Comparison of ENCODE assay signal across 19 cellular contexts in the genomic region with DNA sequence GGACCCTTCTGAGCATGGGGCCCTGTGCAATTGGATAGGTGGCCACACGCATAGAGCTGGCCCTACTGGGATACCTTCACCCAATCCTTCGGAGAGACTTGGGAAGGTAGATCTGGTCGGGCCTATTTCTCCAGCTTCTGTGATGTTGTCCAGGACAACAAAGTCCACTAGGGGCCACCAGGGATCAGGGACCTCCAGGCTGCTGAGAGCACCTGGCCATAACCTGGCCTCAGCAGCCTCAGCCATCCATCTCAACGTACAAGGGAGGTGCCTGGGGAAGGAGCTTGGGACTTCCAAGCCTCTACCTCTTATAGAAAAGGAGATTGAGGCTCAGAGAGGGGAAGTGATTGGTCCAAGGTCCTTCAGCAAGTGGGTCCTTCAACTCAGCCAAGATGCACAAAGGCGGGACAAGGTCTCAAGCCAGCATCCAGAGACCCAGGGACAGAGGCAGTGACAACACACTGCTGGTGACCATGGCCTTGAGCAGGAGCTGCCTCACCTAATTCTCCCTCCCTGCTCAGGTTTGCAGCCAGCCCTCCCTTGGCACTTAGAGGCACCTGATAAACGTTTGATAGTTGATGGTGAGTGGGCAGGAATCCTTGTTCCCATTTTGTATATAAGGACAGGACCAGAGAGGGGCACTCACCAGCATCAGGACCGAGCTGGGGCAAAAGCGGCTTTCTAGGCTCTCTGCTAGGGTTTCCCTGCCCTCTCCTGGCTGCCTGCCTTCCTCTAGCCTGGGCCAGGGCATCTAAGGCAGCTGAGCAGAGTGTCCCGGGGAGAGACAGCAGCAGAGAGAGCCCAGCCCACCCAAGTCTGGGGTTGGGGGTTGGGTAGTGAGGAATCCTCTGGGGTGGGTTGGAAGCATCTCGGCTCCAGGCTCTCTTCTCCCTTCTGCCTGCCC. TPM values are rescaled to one million over a fixed set of nuclear protein-coding genes. Genes with fewer than 3 reads are reported as not detected.
A peak's percentile ranks its signal among the peaks of the same experiment; 100 is the strongest.
DNase-seq lines count a peak whose midpoint lies in the region; ATAC-seq and TF ChIP-seq lines count a peak whose summit lies in the region.
"Had no signal": no experiment of that assay in that cellular context is flagged by ENCODE, and none has a peak within 500 bp of the region (broad histone marks: within the 10 kb centered on the region; RNA-seq: fewer than 3 reads in every experiment).

No MANE protein-coding gene starts in this region.

- no peak overlapping the region for H3K27ac ChIP-seq in osteoblast (ENCODE audit: low read depth, low read length)
- H3K27ac ChIP-seq: right atrium auricular region, VCaP had no signal

- H3K4me3 Mint-ChIP-seq in CD14-positive monocyte: no peak overlapping the region
- peak overlapping the region; percentile 73 to 98 for H3K4me3 Mint-ChIP-seq in activated T-cell treated with anti-CD3 and anti-CD28 coated beads, Interleukin-2, amount 50 U/mL, for 72 hours
- peak overlapping the region in 7 of 8 donors; percentile 47 to 89 (median 76) for H3K4me3 Mint-ChIP-seq in naive B cell
- H3K4me3 Mint-ChIP-seq: GM23338 had no signal

- H3K36me3 Mint-ChIP-seq in CD14-positive monocyte: peaks cover 62 to 75% of the 10 kb centered on the region in 2 donors
- peaks cover 35 to 66% of the 10 kb centered on the region in 2 donors for H3K36me3 Mint-ChIP-seq in activated T-cell treated with anti-CD3 and anti-CD28 coated beads, Interleukin-2, amount 50 U/mL, for 72 hours (ENCODE audit: insufficient read depth in 2 of 2)
- H3K36me3 Mint-ChIP-seq in naive B cell: peaks cover 7 to 22% of the 10 kb centered on the region in 2 donors

- H3K79me2 ChIP-seq in osteoblast (ENCODE audit: insufficient read depth, low read length): peaks cover 14% of the 10 kb centered on the region

- ATAC-seq in activated T-cell treated with anti-CD3 and anti-CD28 coated beads, Interleukin-2, amount 50 U/mL, for 72 hours (replicated peaks in 1 of 2): no peak
- ATAC-seq in naive B cell (ENCODE audit: low read depth in 2 of 2): no peak
- ATAC-seq: left cardiac atrium, Right ventricle myocardium inferior had no signal

- H3K27me3 ChIP-seq in osteoblast (ENCODE audit: insufficient read depth, low read length): no peaks in the 10 kb centered on the region

- DNase-seq in CD14-positive monocyte (ENCODE audit: low spot score) (peak; percentile 11), naive B cell (no peak), ureter (ENCODE audit: low spot score) (no peak), osteoblast (ENCODE audit: insufficient read length, low spot score, missing footprints) (no peak), RKO (ENCODE audit: low spot score) (no peak)
- DNase-seq in activated T-cell treated with anti-CD3 and anti-CD28 coated beads, Interleukin-2, amount 50 U/mL, for 72 hours: no peak
- DNase-seq: activated gamma-delta T cell treated with Interleukin-2 at 50 U/mL for 16 hours; caudate nucleus; left cardiac atrium; NCI-H1930; NCI-H524 treated with DMSO at 0.1 percent for 48 hours; stimulated activated CD4-positive, alpha-beta T cell treated with anti-CD3 and anti-CD28 coated beads, Interleukin-2, amount 100 ng/mL, for 48 hours had no signal

- H3K4me3 ChIP-seq in osteoblast (ENCODE audit: insufficient read depth, low read length): no peak overlapping the region
- H3K4me3 ChIP-seq: GM23338, right atrium auricular region had no signal

- H4K20me1 ChIP-seq in osteoblast (ENCODE audit: insufficient read depth, low read length): peaks cover 15% of the 10 kb centered on the region

- H3K9me3 ChIP-seq in osteoblast (ENCODE audit: low read depth, low read length): no peaks in the 10 kb centered on the region
- H3K9me3 ChIP-seq: right atrium auricular region had no signal

- H3K27me3 Mint-ChIP-seq in CD14-positive monocyte (ENCODE audit: low read depth in 3 of 3): peaks cover 0 to under 1% (median 0%) of the 10 kb centered on the region in 3 donors
- H3K27me3 Mint-ChIP-seq in activated T-cell treated with anti-CD3 and anti-CD28 coated beads, Interleukin-2, amount 50 U/mL, for 72 hours (ENCODE audit: low read depth): no peaks in the 10 kb centered on the region
- H3K27me3 Mint-ChIP-seq in naive B cell: no peaks in the 10 kb centered on the region

- intact Hi-C loops in CD14-positive monocyte (cut with micrococcal nuclease): loop anchor here in 1 of 2 donors (5.0 kb wide), 1 partner anchor 43 kb away; a partner anchor contains a TSS

- H3K4me2 ChIP-seq in osteoblast (ENCODE audit: insufficient read depth, low read length): no peak overlapping the region
- H3K4me2 ChIP-seq: GM23338 had no signal

- H2AFZ ChIP-seq in osteoblast (ENCODE audit: low read length): no peak overlapping the region

- no peaks in the 10 kb centered on the region for H3K9me3 Mint-ChIP-seq in CD14-positive monocyte
- no peaks in the 10 kb centered on the region for H3K9me3 Mint-ChIP-seq in activated T-cell treated with anti-CD3 and anti-CD28 coated beads, Interleukin-2, amount 50 U/mL, for 72 hours
- H3K9me3 Mint-ChIP-seq in naive B cell: no peaks in the 10 kb centered on the region
- H3K9me3 Mint-ChIP-seq: GM23338 had no signal

- TF ChIP-seq POLR2A in GM19193 (IDR thresholded peaks at IDR 0.05; ENCODE audit: extremely low read depth, insufficient read depth, insufficient read length): peak; percentile 8

- H3K4me1 ChIP-seq in osteoblast (ENCODE audit: insufficient read depth, low read length): peaks cover 27% of the 10 kb centered on the region

- peaks cover 10% of the 10 kb centered on the region for H3K36me3 ChIP-seq in osteoblast (ENCODE audit: insufficient read depth, low read length)
- H3K36me3 ChIP-seq: right atrium auricular region had no signal

- peak overlapping the region in 6 of 7 donors; percentile 10 to 99 (median 86) for H3K27ac Mint-ChIP-seq in CD14-positive monocyte
- peak overlapping the region; percentile 83 for H3K27ac Mint-ChIP-seq in activated T-cell treated with anti-CD3 and anti-CD28 coated beads, Interleukin-2, amount 50 U/mL, for 72 hours
- H3K27ac Mint-ChIP-seq in naive B cell: peak overlapping the region; percentile 26 to 99 (median 76)
- H3K27ac Mint-ChIP-seq: GM23338 had no signal

- TF ChIP-seq CTCF in CD14-positive monocyte (IDR thresholded peaks at IDR 0.05) (no peak), osteoblast (IDR thresholded peaks at IDR 0.05; ENCODE audit: extremely low read depth, low read depth, low read length) (no peak)

- H3K4me1 Mint-ChIP-seq in CD14-positive monocyte: peaks cover 90% of the 10 kb centered on the region
- peaks cover 87% of the 10 kb centered on the region for H3K4me1 Mint-ChIP-seq in activated T-cell treated with anti-CD3 and anti-CD28 coated beads, Interleukin-2, amount 50 U/mL, for 72 hours (ENCODE audit: low read depth)
- peaks cover 75 to 94% (median 85%) of the 10 kb centered on the region in 3 donors for H3K4me1 Mint-ChIP-seq in naive B cell

RNA-seq across cellular contexts. Expression of a gene that starts 4.5 kb away (rescaled TPM):
- 100 to 1,000 TPM; 360 to 529 TPM for polyA plus RNA-seq in CD14-positive monocyte
- total RNA-seq in activated T-cell treated with anti-CD3 and anti-CD28 coated beads, Interleukin-2, amount 50 U/mL, for 72 hours: 100 to 1,000 TPM; 620 to 681 TPM
- 100 to 1,000 TPM; 671 to 842 (median 780) TPM for polyA plus RNA-seq in naive B cell (ENCODE audit: low read depth in 6 of 6)
- total RNA-seq in ureter: 30.4 TPM
- total RNA-seq in osteoblast: 13.6 and 14.5 TPM in 2 replicates

RNA-seq across cellular contexts. Expression of a gene that starts 27.3 kb away (rescaled TPM):
- polyA plus RNA-seq in CD14-positive monocyte (not detected), naive B cell (ENCODE audit: low read depth in 6 of 6) (under 1 TPM in 5 of 6 donors, not detected in 1; 0.08 to 0.63 (median 0.45) TPM)
- total RNA-seq in activated T-cell treated with anti-CD3 and anti-CD28 coated beads, Interleukin-2, amount 50 U/mL, for 72 hours: 10 to 100 TPM in 1 of 2 donors, 1 to 10 TPM in 1; 10.0 to 14.6 TPM
- total RNA-seq in ureter (not detected), osteoblast (not detected in 2 replicates)
- total RNA-seq: left cardiac atrium, LHCN-M2, right atrium auricular region, Right ventricle myocardium inferior had no signal
- polyA plus RNA-seq: BJ, GM23338 had no signal

RNA-seq across cellular contexts. Expression of a gene that starts 42.7 kb away (rescaled TPM):
- polyA plus RNA-seq in CD14-positive monocyte: 10 to 100 TPM; 51.0 to 70.0 TPM
- 10 to 100 TPM; 71.9 to 87.5 TPM for total RNA-seq in activated T-cell treated with anti-CD3 and anti-CD28 coated beads, Interleukin-2, amount 50 U/mL, for 72 hours
- polyA plus RNA-seq in naive B cell (ENCODE audit: low read depth in 6 of 6): 10 to 100 TPM; 29.3 to 74.9 (median 46.1) TPM
- total RNA-seq in ureter: 16.3 TPM
- total RNA-seq in osteoblast: 0.59 and 0.72 TPM in 2 replicates
- total RNA-seq: GM23338, LHCN-M2 had no signal
- polyA plus RNA-seq: BJ, GM23338 had no signal

RNA-seq across cellular contexts. Expression of a gene that starts 51.5 kb away (rescaled TPM):
- polyA plus RNA-seq in CD14-positive monocyte: under 1 TPM; 0.14 to 0.24 TPM
- total RNA-seq in activated T-cell treated with anti-CD3 and anti-CD28 coated beads, Interleukin-2, amount 50 U/mL, for 72 hours: 10 to 100 TPM; 22.7 to 30.0 TPM
- 1 to 10 TPM in 5 of 6 donors, not detected in 1; 1.1 to 2.0 (median 1.5) TPM for polyA plus RNA-seq in naive B cell (ENCODE audit: low read depth in 6 of 6)
- 9.4 TPM for total RNA-seq in ureter
- 11.9 and 18.3 TPM in 2 replicates for total RNA-seq in osteoblast

Comparison
In these comparisons a context has a peak if more than half of its experiments do, and no peak if none do; other contexts are left out.
1. H3K4me3 Mint-ChIP-seq: peak in activated T-cell treated with anti-CD3 and anti-CD28 coated beads, Interleukin-2, amount 50 U/mL, for 72 hours (2 of 2) and naive B cell (7 of 8); none in CD14-positive monocyte (0 of 2).
2. RNA of a gene that starts 4.5 kb away (total RNA-seq): 620 to 681 TPM in activated T-cell treated with anti-CD3 and anti-CD28 coated beads, Interleukin-2, amount 50 U/mL, for 72 hours; 30.4 TPM in ureter (single experiment) and 13.6 to 14.5 TPM in osteoblast; every median in the first group is over 10 times any median in the second.
3. RNA of a gene that starts 27.3 kb away (total RNA-seq): 10.0 to 14.6 TPM in activated T-cell treated with anti-CD3 and anti-CD28 coated beads, Interleukin-2, amount 50 U/mL, for 72 hours; not detected in ureter (single experiment) and not detected in osteoblast; every median in the first group is over 10 times any median in the second.
4. RNA of a gene that starts 42.7 kb away (total RNA-seq): 71.9 to 87.5 TPM in activated T-cell treated with anti-CD3 and anti-CD28 coated beads, Interleukin-2, amount 50 U/mL, for 72 hours and 16.3 TPM in ureter (single experiment); 0.59 to 0.72 TPM in osteoblast; every median in the first group is over 10 times any median in the second.
5. Peak in every context shown above with its lines, with median percentiles within 50 percentile points of each other: H3K27ac Mint-ChIP-seq.